ENCODE assay signal across 8 cellular contexts in the genomic region with DNA sequence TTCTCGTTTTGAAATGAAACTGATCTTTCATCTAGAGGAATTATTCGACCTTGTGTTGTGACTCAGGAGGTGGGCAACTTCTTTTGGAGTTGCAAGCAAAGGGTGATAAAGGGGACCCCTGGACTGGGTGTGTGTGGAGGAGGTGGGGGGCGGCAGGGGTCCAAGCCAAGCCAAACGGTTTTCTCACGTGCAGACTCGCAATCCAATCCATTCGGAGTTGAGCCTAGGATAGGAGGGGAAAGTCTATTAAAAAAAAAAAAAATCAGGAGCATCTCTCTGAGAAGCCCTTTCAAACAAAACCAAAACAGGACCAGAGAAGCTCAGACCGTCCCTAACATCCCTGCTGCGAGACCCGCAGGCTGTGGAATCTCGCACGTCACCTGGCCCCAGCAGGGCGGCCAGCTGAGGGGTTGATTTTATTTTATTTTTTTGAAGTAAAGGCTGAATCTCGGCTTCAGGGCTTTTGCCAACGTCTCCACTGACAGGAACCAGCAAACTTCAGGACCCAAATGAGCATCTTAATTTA. TPM values are rescaled to one million over a fixed set of nuclear protein-coding genes. Genes with fewer than 3 reads are reported as not detected.
DNase-seq lines count a peak whose midpoint lies in the region; ATAC-seq and FAIRE-seq lines count a peak whose summit lies in the region.

No MANE protein-coding gene starts in this region.

- DNase-seq in activated CD4-positive, alpha-beta T cell treated with anti-CD3 and anti-CD28 coated beads for 36 hours, result no peak
- DNase-seq in activated CD4-positive, alpha-beta T cell treated with anti-CD3 and anti-CD28 coated beads, Interleukin-2, amount 50 U/mL, for 48 hours, result no peak
- DNase-seq in iPS-NIHi11 (ENCODE audit: low spot score), result peak; percentile 31
- no peak for DNase-seq in stimulated activated naive B cell treated with anti-CD40 and anti-IgM and Interleukin-4, amounts not matched to agents 10 μg/mL and 1 μg/mL and 100 μg/mL, for 72 hours
- DNase-seq in cortex of kidney (lab: John Stamatoyannopoulos, UW), result no peak
- no peak for DNase-seq in HTR-8/SVneo (ENCODE audit: insufficient read length, low spot score)

- peaks cover 23% of the 10 kb centered on the region for H3K4me1 Mint-ChIP-seq in activated CD4-positive, alpha-beta T cell treated with anti-CD3 and anti-CD28 coated beads for 36 hours
- H3K4me1 Mint-ChIP-seq in activated naive CD8-positive, alpha-beta T cell (ENCODE audit: low read depth), result peaks cover 26% of the 10 kb centered on the region
- H3K4me1 Mint-ChIP-seq in stimulated activated naive B cell treated with anti-CD40 and anti-IgM and Interleukin-4, amounts not matched to agents 10 μg/mL and 1 μg/mL and 100 μg/mL, for 72 hours, result peaks cover 19 to 29% of the 10 kb centered on the region in 2 donors

- intact Hi-C loops in activated CD4-positive, alpha-beta T cell treated with anti-CD3 and anti-CD28 coated beads for 36 hours (cut with DNase I, micrococcal nuclease), result no loop called here

- H3K27ac Mint-ChIP-seq in activated CD4-positive, alpha-beta T cell treated with anti-CD3 and anti-CD28 coated beads for 36 hours, result no peak overlapping the region
- H3K27ac Mint-ChIP-seq in activated naive CD8-positive, alpha-beta T cell, result no peak overlapping the region
- H3K27ac Mint-ChIP-seq in stimulated activated naive B cell treated with anti-CD40 and anti-IgM and Interleukin-4, amounts not matched to agents 10 μg/mL and 1 μg/mL and 100 μg/mL, for 72 hours, result peak overlapping the region; percentile 56

- H3K9me3 Mint-ChIP-seq in activated CD4-positive, alpha-beta T cell treated with anti-CD3 and anti-CD28 coated beads for 36 hours (ENCODE audit: low read depth), result no peaks in the 10 kb centered on the region
- H3K9me3 Mint-ChIP-seq in activated naive CD8-positive, alpha-beta T cell (ENCODE audit: low read depth), result no peaks in the 10 kb centered on the region
- H3K9me3 Mint-ChIP-seq in stimulated activated naive B cell treated with anti-CD40 and anti-IgM and Interleukin-4, amounts not matched to agents 10 μg/mL and 1 μg/mL and 100 μg/mL, for 72 hours, result no peaks in the 10 kb centered on the region

- no peak for ATAC-seq in activated CD4-positive, alpha-beta T cell treated with anti-CD3 and anti-CD28 coated beads for 36 hours
- peak; percentile 5 to 6 for ATAC-seq in stimulated activated naive B cell treated with anti-CD40 and anti-IgM and Interleukin-4, amounts not matched to agents 10 μg/mL and 1 μg/mL and 100 μg/mL, for 72 hours (replicated peaks)
- no peak for ATAC-seq in HG02884 (IDR thresholded peaks at IDR 0.05; ENCODE audit: unreplicated experiment)

- peak overlapping the region; percentile 71 for H3K4me3 Mint-ChIP-seq in activated CD4-positive, alpha-beta T cell treated with anti-CD3 and anti-CD28 coated beads for 36 hours
- H3K4me3 Mint-ChIP-seq in activated naive CD8-positive, alpha-beta T cell, result peak overlapping the region; percentile 87
- H3K4me3 Mint-ChIP-seq in stimulated activated naive B cell treated with anti-CD40 and anti-IgM and Interleukin-4, amounts not matched to agents 10 μg/mL and 1 μg/mL and 100 μg/mL, for 72 hours, result peak overlapping the region; percentile 87 to 91

- FAIRE-seq in HTR-8/SVneo (lab: Jason Lieb, UNC), result no peak

- CTCF ChIA-PET in activated CD4-positive, alpha-beta T cell treated with anti-CD3 and anti-CD28 coated beads for 36 hours (lab: Charles Lee), result interaction anchor here (0.6 to 0.7 kb wide), 2 partner anchors 10 to 111 kb away, joined by 3 read pairs; no protein-coding TSS in a partner anchor

- POLR2A ChIA-PET in activated CD4-positive, alpha-beta T cell treated with anti-CD3 and anti-CD28 coated beads for 36 hours (lab: Charles Lee), result interaction anchor here (0.7 kb wide), 1 partner anchor 57 kb away, joined by 3 read pairs; no protein-coding TSS in a partner anchor

- peaks cover 40% of the 10 kb centered on the region for H3K27me3 Mint-ChIP-seq in activated CD4-positive, alpha-beta T cell treated with anti-CD3 and anti-CD28 coated beads for 36 hours
- peaks cover 39% of the 10 kb centered on the region for H3K27me3 Mint-ChIP-seq in activated naive CD8-positive, alpha-beta T cell
- peaks cover 10 to 13% of the 10 kb centered on the region in 2 donors for H3K27me3 Mint-ChIP-seq in stimulated activated naive B cell treated with anti-CD40 and anti-IgM and Interleukin-4, amounts not matched to agents 10 μg/mL and 1 μg/mL and 100 μg/mL, for 72 hours

- no peaks in the 10 kb centered on the region for H3K36me3 Mint-ChIP-seq in activated CD4-positive, alpha-beta T cell treated with anti-CD3 and anti-CD28 coated beads for 36 hours (ENCODE audit: low read depth)
- H3K36me3 Mint-ChIP-seq in activated naive CD8-positive, alpha-beta T cell, result peaks cover 2% of the 10 kb centered on the region
- H3K36me3 Mint-ChIP-seq in stimulated activated naive B cell treated with anti-CD40 and anti-IgM and Interleukin-4, amounts not matched to agents 10 μg/mL and 1 μg/mL and 100 μg/mL, for 72 hours, result peaks cover 2 to 4% of the 10 kb centered on the region in 2 donors

RNA-seq across cellular contexts. Expression of a gene that starts 3.8 kb away (rescaled TPM):
- total RNA-seq in activated CD4-positive, alpha-beta T cell treated with anti-CD3 and anti-CD28 coated beads for 36 hours, result 1 to 10 TPM; 7.0 to 7.5 TPM

Comparison
In these comparisons a context has a peak if more than half of its experiments do, and no peak if none do; other contexts are left out.
1. ATAC-seq: peak in stimulated activated naive B cell treated with anti-CD40 and anti-IgM and Interleukin-4, amounts not matched to agents 10 μg/mL and 1 μg/mL and 100 μg/mL, for 72 hours (2 of 2); none in activated CD4-positive, alpha-beta T cell treated with anti-CD3 and anti-CD28 coated beads for 36 hours (single experiment) and HG02884 (single experiment).
2. Peak in every context shown above with its lines, with median percentiles within 50 percentile points of each other: H3K4me3 Mint-ChIP-seq.